11 cellular contexts compared by ENCODE assay signal in the genomic region with DNA sequence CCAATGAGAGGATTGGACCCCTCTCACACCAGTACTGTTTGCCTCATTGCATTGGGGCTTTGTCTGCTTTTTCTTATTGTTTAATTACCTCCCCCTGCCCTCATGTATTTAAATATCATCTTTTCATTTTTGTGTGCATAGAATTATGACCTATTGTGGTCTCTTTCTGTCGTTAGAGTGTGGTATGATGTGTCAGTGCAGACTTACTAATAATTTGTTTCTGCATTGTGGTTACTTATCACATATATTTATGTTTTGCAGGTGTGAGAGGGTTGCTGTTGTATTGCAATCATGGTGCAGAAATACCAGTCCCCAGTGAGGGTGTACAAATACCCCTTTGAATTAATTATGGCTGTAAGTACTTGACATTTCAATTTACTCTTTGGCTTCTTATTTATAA. TPM values are rescaled to one million over a fixed set of nuclear protein-coding genes. Genes with fewer than 3 reads are reported as not detected.
A peak's percentile ranks its signal among the peaks of the same experiment; 100 is the strongest.
DNase-seq lines count a peak whose midpoint lies in the region; ATAC-seq and TF ChIP-seq lines count a peak whose summit lies in the region.
"Had no signal": no experiment of that assay in that cellular context is flagged by ENCODE, and none has a peak within 500 bp of the region (broad histone marks: within the 10 kb centered on the region; RNA-seq: fewer than 3 reads in every experiment).

No MANE protein-coding gene starts in this region.

- ATAC-seq in activated T-cell treated with anti-CD3 and anti-CD28 coated beads, Interleukin-2, amount 50 U/mL, for 4 hours: no peak
- no peak for ATAC-seq in activated T-helper 17 cell treated with anti-CD3 and anti-CD28 coated beads, Interleukin-2, amount 50 U/mL, for 72 hours (replicated peaks)
- ATAC-seq in left lung (no peak), HG02588 (IDR thresholded peaks at IDR 0.05; ENCODE audit: unreplicated experiment) (no peak), GM18517 (IDR thresholded peaks at IDR 0.05; ENCODE audit: unreplicated experiment) (no peak)

- H3K4me1 ChIP-seq in left lung (peaks cover 17 to 87% of the 10 kb centered on the region in 2 donors), thyroid gland (peaks cover 43 to 57% of the 10 kb centered on the region in 2 donors)

- peaks cover 55% of the 10 kb centered on the region for H3K4me1 Mint-ChIP-seq in activated T-cell treated with anti-CD3 and anti-CD28 coated beads, Interleukin-2, amount 50 U/mL, for 4 hours (ENCODE audit: low read depth)
- peaks cover 42% of the 10 kb centered on the region for H3K4me1 Mint-ChIP-seq in activated T-helper 17 cell treated with anti-CD3 and anti-CD28 coated beads, Interleukin-2, amount 50 U/mL, for 72 hours

- H3K27me3 Mint-ChIP-seq in activated T-cell treated with anti-CD3 and anti-CD28 coated beads, Interleukin-2, amount 50 U/mL, for 4 hours (ENCODE audit: low read depth): no peaks in the 10 kb centered on the region
- H3K27me3 Mint-ChIP-seq in activated T-helper 17 cell treated with anti-CD3 and anti-CD28 coated beads, Interleukin-2, amount 50 U/mL, for 72 hours: no peaks in the 10 kb centered on the region
- H3K27me3 Mint-ChIP-seq: activated CD4-positive, alpha-beta memory T cell treated with anti-CD3 and anti-CD28 coated beads for 36 hours had no signal

- no peak overlapping the region for H3K27ac Mint-ChIP-seq in activated T-helper 17 cell treated with anti-CD3 and anti-CD28 coated beads, Interleukin-2, amount 50 U/mL, for 72 hours
- H3K27ac Mint-ChIP-seq: activated CD4-positive, alpha-beta memory T cell treated with anti-CD3 and anti-CD28 coated beads for 36 hours had no signal

- 56 to 59% methylated on average over 1 of the region's 1 CpG for WGBS in thyroid gland, 2 donors

- H3K27ac ChIP-seq in left lung (peak overlapping the region; percentile 82 to 88), thyroid gland (peak overlapping the region in 2 of 3 donors; percentile 94 to 96)

- H3K4me3 Mint-ChIP-seq in activated T-cell treated with anti-CD3 and anti-CD28 coated beads, Interleukin-2, amount 50 U/mL, for 4 hours: peak overlapping the region; percentile 39
- H3K4me3 Mint-ChIP-seq in activated T-helper 17 cell treated with anti-CD3 and anti-CD28 coated beads, Interleukin-2, amount 50 U/mL, for 72 hours: peak overlapping the region; percentile 90

- intact Hi-C loops in left lung (cut with DNase I) (loop anchor here (10.0 kb wide), 2 partner anchors 49 to 61 kb away; no protein-coding TSS in a partner anchor), thyroid gland (cut with DNase I) (loop anchor here (5.0 kb wide), 1 partner anchor 41 kb away; no protein-coding TSS in a partner anchor)

- H3K27me3 ChIP-seq in left lung: no peaks in the 10 kb centered on the region
- H3K27me3 ChIP-seq in thyroid gland: no peaks in the 10 kb centered on the region

- peaks cover 25% of the 10 kb centered on the region for H3K36me3 Mint-ChIP-seq in activated T-cell treated with anti-CD3 and anti-CD28 coated beads, Interleukin-2, amount 50 U/mL, for 4 hours (ENCODE audit: insufficient read depth)
- H3K36me3 Mint-ChIP-seq in activated T-helper 17 cell treated with anti-CD3 and anti-CD28 coated beads, Interleukin-2, amount 50 U/mL, for 72 hours (ENCODE audit: low read depth): peaks cover 76% of the 10 kb centered on the region

- H3K9me3 ChIP-seq in left lung (peaks cover 0 to 6% of the 10 kb centered on the region in 2 donors), thyroid gland (no peaks in the 10 kb centered on the region)

- no peak for DNase-seq in activated T-cell treated with anti-CD3 and anti-CD28 coated beads, Interleukin-2, amount 50 U/mL, for 4 hours
- DNase-seq in activated T-cell treated with anti-CD3 and anti-CD28 coated beads for 4 hours: no peak
- no peak for DNase-seq in left lung
- DNase-seq in thyroid gland: no peak
- DNase-seq in ureter (ENCODE audit: low spot score): no peak
- DNase-seq: activated CD4-positive, alpha-beta memory T cell treated with anti-CD3 and anti-CD28 coated beads for 36 hours; foreskin melanocyte; SIG-M5 had no signal

- H3K9me3 Mint-ChIP-seq in activated T-cell treated with anti-CD3 and anti-CD28 coated beads, Interleukin-2, amount 50 U/mL, for 4 hours: no peaks in the 10 kb centered on the region
- H3K9me3 Mint-ChIP-seq in activated T-helper 17 cell treated with anti-CD3 and anti-CD28 coated beads, Interleukin-2, amount 50 U/mL, for 72 hours: no peaks in the 10 kb centered on the region

- no peak for TF ChIP-seq POLR2A in thyroid gland (IDR thresholded peaks at IDR 0.05)

- TF ChIP-seq CTCF in left lung (IDR thresholded peaks at IDR 0.05) (no peak), thyroid gland (IDR thresholded peaks at IDR 0.05) (no peak)

- H3K36me3 ChIP-seq in left lung (peaks cover 0 to 37% of the 10 kb centered on the region in 2 donors), thyroid gland (peaks cover 6 to 7% of the 10 kb centered on the region in 2 donors)

- H3K4me3 ChIP-seq in left lung (peak overlapping the region in 1 of 2 donors; percentile 78), thyroid gland (replicated peaks in 1 of 3) (no peak overlapping the region)

RNA-seq across cellular contexts. Expression of gene SEC14L1, which starts 2.5 kb away (rescaled TPM):
- 10 to 100 TPM; 26.5 to 36.9 (median 27.4) TPM for total RNA-seq in activated T-cell treated with anti-CD3 and anti-CD28 coated beads, Interleukin-2, amount 50 U/mL, for 4 hours
- 10 to 100 TPM; 89.3 to 98.4 TPM for total RNA-seq in activated T-helper 17 cell treated with anti-CD3 and anti-CD28 coated beads, Interleukin-2, amount 50 U/mL, for 72 hours
- total RNA-seq in left lung: 100 to 1,000 TPM in 1 of 2 donors, 10 to 100 TPM in 1; 84.7 to 151 TPM
- 100 to 1,000 TPM in 2 of 4 donors, 10 to 100 TPM in 2; 57.6 to 287 (median 102) TPM for total RNA-seq in thyroid gland
- total RNA-seq in ureter: 66.7 TPM
